1 cellular context compared by ENCODE assay signal in genomic region chr10:12513775-12514663, GRCh38.
A peak's percentile ranks its signal among the peaks of the same experiment; 100 is the strongest.
TF ChIP-seq lines count a peak whose summit lies in the region.

No MANE protein-coding gene starts in this region.

TF ChIP-seq in HEK293, 187 proteins besides CTCF, POLR2A, EP300 and RAD21 (continued from another document and continues in another):
- TF ChIP-seq, protein P1, sequence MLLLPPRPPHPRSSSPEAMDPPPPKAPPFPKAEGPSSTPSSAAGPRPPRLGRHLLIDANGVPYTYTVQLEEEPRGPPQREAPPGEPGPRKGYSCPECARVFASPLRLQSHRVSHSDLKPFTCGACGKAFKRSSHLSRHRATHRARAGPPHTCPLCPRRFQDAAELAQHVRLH (tag by site-specific recombination; IDR thresholded peaks at IDR 0.05): no peak
- no peak for TF ChIP-seq WT1 (tag by site-specific recombination; IDR thresholded peaks at IDR 0.05)
- TF ChIP-seq HOXD13 (CRISPR knock-in tag; IDR thresholded peaks at IDR 0.05; ENCODE audit: borderline replicate concordance): no peak
- TF ChIP-seq ZNF292 (tag by site-specific recombination; IDR thresholded peaks at IDR 0.05; ENCODE audit: borderline replicate concordance, low read depth): no peak
- TF ChIP-seq, protein P2, sequence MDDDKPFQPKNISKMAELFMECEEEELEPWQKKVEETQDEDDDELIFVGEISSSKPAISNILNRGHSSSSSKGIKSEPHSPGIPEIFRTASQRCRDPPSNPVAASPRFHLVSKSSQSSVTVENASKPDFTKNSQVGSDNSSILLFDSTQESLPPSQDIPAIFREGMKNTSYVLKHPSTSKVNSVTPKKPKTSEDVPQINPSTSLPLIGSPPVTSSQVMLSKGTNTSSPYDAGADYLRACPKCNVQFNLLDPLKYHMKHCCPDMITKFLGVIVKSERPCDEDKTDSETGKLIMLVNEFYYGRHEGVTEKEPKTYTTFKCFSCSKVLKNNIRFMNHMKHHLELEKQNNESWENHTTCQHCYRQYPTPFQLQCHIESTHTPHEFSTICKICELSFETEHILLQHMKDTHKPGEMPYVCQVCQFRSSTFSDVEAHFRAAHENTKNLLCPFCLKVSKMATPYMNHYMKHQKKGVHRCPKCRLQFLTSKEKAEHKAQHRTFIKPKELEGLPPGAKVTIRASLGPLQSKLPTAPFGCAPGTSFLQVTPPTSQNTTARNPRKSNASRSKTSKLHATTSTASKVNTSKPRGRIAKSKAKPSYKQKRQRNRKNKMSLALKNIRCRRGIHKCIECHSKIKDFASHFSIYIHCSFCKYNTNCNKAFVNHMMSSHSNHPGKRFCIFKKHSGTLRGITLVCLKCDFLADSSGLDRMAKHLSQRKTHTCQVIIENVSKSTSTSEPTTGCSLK (tag by site-specific recombination; IDR thresholded peaks at IDR 0.05): no peak
- TF ChIP-seq ZBTB11 (tag by site-specific recombination; conservative IDR thresholded peaks at IDR 0.05; ENCODE audit: low read depth): no peak
- TF ChIP-seq ZNF19 (tag by site-specific recombination; IDR thresholded peaks at IDR 0.05; ENCODE audit: low read depth): no peak
- no peak for TF ChIP-seq MYNN (tag by site-specific recombination; IDR thresholded peaks at IDR 0.05; ENCODE audit: borderline replicate concordance)
- no peak for TF ChIP-seq ZNF404 (tag by site-specific recombination; IDR thresholded peaks at IDR 0.05)
- TF ChIP-seq, protein P3, sequence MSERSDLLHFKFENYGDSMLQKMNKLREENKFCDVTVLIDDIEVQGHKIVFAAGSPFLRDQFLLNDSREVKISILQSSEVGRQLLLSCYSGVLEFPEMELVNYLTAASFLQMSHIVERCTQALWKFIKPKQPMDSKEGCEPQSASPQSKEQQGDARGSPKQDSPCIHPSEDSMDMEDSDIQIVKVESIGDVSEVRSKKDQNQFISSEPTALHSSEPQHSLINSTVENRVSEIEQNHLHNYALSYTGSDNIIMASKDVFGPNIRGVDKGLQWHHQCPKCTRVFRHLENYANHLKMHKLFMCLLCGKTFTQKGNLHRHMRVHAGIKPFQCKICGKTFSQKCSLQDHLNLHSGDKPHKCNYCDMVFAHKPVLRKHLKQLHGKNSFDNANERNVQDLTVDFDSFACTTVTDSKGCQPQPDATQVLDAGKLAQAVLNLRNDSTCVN (tag by site-specific recombination; optimal IDR thresholded peaks at IDR 0.05): no peak
- TF ChIP-seq ZFP37 (tag by site-specific recombination; IDR thresholded peaks at IDR 0.05): no peak
- TF ChIP-seq SCRT1 (tag by site-specific recombination; IDR thresholded peaks at IDR 0.05; ENCODE audit: borderline replicate concordance): no peak
- TF ChIP-seq ZNF148 (tag by site-specific recombination; IDR thresholded peaks at IDR 0.05; ENCODE audit: borderline replicate concordance): no peak
- no peak for TF ChIP-seq ZNF621 (tag by site-specific recombination; IDR thresholded peaks at IDR 0.05)
- TF ChIP-seq ZNF501 (tag by site-specific recombination; IDR thresholded peaks at IDR 0.05): no peak
- no peak for TF ChIP-seq ZNF350 (tag by site-specific recombination; IDR thresholded peaks at IDR 0.05)
- peak; percentile 29; the same call in 1 of the 2 replicates for TF ChIP-seq ZSCAN4 (tag by site-specific recombination; IDR thresholded peaks at IDR 0.05)
- TF ChIP-seq, protein P4, sequence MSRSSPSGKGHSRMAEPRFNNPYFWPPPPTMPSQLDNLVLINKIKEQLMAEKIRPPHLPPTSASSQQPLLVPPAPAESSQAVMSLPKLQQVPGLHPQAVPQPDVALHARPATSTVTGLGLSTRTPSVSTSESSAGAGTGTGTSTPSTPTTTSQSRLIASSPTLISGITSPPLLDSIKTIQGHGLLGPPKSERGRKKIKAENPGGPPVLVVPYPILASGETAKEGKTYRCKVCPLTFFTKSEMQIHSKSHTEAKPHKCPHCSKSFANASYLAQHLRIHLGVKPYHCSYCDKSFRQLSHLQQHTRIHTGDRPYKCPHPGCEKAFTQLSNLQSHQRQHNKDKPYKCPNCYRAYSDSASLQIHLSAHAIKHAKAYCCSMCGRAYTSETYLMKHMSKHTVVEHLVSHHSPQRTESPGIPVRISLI (tag by site-specific recombination; IDR thresholded peaks at IDR 0.05): no peak
- TF ChIP-seq, protein P5, sequence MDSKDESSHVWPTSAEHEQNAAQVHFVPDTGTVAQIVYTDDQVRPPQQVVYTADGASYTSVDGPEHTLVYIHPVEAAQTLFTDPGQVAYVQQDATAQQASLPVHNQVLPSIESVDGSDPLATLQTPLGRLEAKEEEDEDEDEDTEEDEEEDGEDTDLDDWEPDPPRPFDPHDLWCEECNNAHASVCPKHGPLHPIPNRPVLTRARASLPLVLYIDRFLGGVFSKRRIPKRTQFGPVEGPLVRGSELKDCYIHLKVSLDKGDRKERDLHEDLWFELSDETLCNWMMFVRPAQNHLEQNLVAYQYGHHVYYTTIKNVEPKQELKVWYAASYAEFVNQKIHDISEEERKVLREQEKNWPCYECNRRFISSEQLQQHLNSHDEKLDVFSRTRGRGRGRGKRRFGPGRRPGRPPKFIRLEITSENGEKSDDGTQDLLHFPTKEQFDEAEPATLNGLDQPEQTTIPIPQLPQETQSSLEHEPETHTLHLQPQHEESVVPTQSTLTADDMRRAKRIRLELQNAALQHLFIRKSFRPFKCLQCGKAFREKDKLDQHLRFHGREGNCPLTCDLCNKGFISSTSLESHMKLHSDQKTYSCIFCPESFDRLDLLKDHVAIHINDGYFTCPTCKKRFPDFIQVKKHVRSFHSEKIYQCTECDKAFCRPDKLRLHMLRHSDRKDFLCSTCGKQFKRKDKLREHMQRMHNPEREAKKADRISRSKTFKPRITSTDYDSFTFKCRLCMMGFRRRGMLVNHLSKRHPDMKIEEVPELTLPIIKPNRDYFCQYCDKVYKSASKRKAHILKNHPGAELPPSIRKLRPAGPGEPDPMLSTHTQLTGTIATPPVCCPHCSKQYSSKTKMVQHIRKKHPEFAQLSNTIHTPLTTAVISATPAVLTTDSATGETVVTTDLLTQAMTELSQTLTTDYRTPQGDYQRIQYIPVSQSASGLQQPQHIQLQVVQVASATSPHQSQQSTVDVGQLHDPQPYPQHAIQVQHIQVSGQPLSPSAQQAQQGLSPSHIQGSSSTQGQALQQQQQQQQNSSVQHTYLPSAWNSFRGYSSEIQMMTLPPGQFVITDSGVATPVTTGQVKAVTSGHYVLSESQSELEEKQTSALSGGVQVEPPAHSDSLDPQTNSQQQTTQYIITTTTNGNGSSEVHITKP (tag by site-specific recombination; IDR thresholded peaks at IDR 0.05): peak; percentile 47; the same call in 1 of the 2 replicates
- 0 out of 2 replicates have a peak, but pooled peaks have one; percentile 33 for TF ChIP-seq ZFP69B (tag by site-specific recombination; IDR thresholded peaks at IDR 0.05)
- no peak for TF ChIP-seq ZNF423 (tag by site-specific recombination; IDR thresholded peaks at IDR 0.05)
- TF ChIP-seq, protein P6, sequence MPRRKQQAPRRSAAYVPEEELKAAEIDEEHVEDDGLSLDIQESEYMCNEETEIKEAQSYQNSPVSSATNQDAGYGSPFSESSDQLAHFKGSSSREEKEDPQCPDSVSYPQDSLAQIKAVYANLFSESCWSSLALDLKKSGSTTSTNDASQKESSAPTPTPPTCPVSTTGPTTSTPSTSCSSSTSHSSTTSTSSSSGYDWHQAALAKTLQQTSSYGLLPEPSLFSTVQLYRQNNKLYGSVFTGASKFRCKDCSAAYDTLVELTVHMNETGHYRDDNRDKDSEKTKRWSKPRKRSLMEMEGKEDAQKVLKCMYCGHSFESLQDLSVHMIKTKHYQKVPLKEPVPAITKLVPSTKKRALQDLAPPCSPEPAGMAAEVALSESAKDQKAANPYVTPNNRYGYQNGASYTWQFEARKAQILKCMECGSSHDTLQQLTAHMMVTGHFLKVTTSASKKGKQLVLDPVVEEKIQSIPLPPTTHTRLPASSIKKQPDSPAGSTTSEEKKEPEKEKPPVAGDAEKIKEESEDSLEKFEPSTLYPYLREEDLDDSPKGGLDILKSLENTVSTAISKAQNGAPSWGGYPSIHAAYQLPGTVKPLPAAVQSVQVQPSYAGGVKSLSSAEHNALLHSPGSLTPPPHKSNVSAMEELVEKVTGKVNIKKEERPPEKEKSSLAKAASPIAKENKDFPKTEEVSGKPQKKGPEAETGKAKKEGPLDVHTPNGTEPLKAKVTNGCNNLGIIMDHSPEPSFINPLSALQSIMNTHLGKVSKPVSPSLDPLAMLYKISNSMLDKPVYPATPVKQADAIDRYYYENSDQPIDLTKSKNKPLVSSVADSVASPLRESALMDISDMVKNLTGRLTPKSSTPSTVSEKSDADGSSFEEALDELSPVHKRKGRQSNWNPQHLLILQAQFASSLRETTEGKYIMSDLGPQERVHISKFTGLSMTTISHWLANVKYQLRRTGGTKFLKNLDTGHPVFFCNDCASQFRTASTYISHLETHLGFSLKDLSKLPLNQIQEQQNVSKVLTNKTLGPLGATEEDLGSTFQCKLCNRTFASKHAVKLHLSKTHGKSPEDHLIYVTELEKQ (tag by site-specific recombination; IDR thresholded peaks at IDR 0.05; ENCODE audit: borderline replicate concordance): no peak
- TF ChIP-seq KLF1 (tag by site-specific recombination; IDR thresholded peaks at IDR 0.05): no peak
- TF ChIP-seq ZNF776 (tag by site-specific recombination; IDR thresholded peaks at IDR 0.05; ENCODE audit: borderline replicate concordance): no peak
- no peak for TF ChIP-seq ZNF571 (tag by site-specific recombination; IDR thresholded peaks at IDR 0.05)
- TF ChIP-seq, protein P7, sequence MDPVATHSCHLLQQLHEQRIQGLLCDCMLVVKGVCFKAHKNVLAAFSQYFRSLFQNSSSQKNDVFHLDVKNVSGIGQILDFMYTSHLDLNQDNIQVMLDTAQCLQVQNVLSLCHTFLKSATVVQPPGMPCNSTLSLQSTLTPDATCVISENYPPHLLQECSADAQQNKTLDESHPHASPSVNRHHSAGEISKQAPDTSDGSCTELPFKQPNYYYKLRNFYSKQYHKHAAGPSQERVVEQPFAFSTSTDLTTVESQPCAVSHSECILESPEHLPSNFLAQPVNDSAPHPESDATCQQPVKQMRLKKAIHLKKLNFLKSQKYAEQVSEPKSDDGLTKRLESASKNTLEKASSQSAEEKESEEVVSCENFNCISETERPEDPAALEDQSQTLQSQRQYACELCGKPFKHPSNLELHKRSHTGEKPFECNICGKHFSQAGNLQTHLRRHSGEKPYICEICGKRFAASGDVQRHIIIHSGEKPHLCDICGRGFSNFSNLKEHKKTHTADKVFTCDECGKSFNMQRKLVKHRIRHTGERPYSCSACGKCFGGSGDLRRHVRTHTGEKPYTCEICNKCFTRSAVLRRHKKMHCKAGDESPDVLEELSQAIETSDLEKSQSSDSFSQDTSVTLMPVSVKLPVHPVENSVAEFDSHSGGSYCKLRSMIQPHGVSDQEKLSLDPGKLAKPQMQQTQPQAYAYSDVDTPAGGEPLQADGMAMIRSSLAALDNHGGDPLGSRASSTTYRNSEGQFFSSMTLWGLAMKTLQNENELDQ (tag by site-specific recombination; IDR thresholded peaks at IDR 0.05; ENCODE audit: low read depth): no peak
- TF ChIP-seq SALL2 (tag by site-specific recombination; IDR thresholded peaks at IDR 0.05; ENCODE audit: borderline replicate concordance): no peak
- no peak for TF ChIP-seq ZNF544 (tag by site-specific recombination; IDR thresholded peaks at IDR 0.05)
- peak; percentile 67; the same call in 1 of the 2 replicates for TF ChIP-seq ZNF223 (tag by site-specific recombination; IDR thresholded peaks at IDR 0.05)
- no peak for TF ChIP-seq ZBTB20 (tag by site-specific recombination; IDR thresholded peaks at IDR 0.05)
- TF ChIP-seq ZNF623 (tag by site-specific recombination; IDR thresholded peaks at IDR 0.05): no peak
- no peak for TF ChIP-seq ZBTB48 (tag by site-specific recombination; IDR thresholded peaks at IDR 0.05)
- TF ChIP-seq KLF7 (tag by site-specific recombination; IDR thresholded peaks at IDR 0.05; ENCODE audit: borderline replicate concordance): no peak
- no peak for TF ChIP-seq ZNF354C (tag by site-specific recombination; IDR thresholded peaks at IDR 0.05; ENCODE audit: borderline replicate concordance, low read depth)
- no peak for TF ChIP-seq ZFHX2 (tag by site-specific recombination; conservative IDR thresholded peaks at IDR 0.05)
